Comparison of ENCODE assay signal across 8 cellular contexts in the genomic region with DNA sequence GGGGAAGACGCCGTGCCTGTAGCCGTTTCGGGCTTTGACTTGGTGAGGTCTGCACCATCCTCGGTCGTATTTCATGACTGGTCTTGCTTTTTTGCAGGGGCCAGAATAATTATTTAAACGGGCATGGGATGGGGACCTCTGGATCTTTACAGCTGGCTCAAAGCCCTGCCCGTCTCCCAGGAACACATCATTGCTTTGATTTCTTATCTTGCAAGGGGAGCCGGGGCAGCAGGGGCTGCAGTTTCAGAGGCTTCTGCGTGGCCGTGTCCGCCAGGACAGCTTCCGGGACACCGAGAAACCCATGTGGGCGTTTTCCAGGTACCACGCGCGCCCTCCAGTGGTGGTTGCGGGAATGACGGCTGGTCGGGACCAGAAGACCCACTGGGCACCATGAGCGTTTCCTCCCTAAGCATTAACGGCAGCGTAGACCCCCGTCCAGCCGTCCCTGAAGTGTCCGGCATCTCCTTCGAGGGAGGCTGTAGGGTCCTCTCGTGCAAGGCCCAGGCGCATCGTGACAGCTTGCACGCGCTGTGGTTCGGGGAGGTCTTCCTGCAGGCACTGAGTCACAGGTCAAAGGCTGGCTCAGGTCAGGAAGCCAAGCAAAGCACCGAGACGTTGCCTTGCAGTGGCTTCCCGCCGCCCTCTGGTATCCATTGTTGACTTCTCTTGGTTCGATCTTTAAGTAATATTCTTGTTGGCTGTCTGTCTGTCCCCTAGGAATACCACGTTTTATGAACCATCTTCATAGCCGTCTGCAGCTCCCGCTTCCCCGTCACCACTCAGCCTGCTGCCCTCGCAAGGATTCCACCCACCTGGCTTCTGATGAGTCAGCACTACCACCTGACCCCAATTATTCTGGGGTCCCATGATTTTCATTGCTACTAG. TPM values are rescaled to one million over a fixed set of nuclear protein-coding genes. Genes with fewer than 3 reads are reported as not detected.
A peak's percentile ranks its signal among the peaks of the same experiment; 100 is the strongest.
DNase-seq lines count a peak whose midpoint lies in the region; ATAC-seq and TF ChIP-seq lines count a peak whose summit lies in the region.

No MANE protein-coding gene starts in this region.

- TF ChIP-seq EP300 in esophagus muscularis mucosa (IDR thresholded peaks at IDR 0.05) = no peak

- peaks cover 8 to 17% (median 12%) of the 10 kb centered on the region in 4 donors for H3K4me1 Mint-ChIP-seq in naive thymus-derived CD8-positive, alpha-beta T cell
- H3K4me1 Mint-ChIP-seq in stimulated activated effector memory CD8-positive, alpha-beta T cell treated with anti-CD3 and anti-CD28 coated beads, Interleukin-12 subunit alpha, Interleukin-12 subunit beta, amount 100 ng/mL, for 72 hours = peaks cover 15% of the 10 kb centered on the region

- peak overlapping the region; percentile 20 to 75 (median 61) for H3K4me3 Mint-ChIP-seq in naive thymus-derived CD8-positive, alpha-beta T cell
- peak overlapping the region; percentile 62 for H3K4me3 Mint-ChIP-seq in stimulated activated effector memory CD8-positive, alpha-beta T cell treated with anti-CD3 and anti-CD28 coated beads, Interleukin-12 subunit alpha, Interleukin-12 subunit beta, amount 100 ng/mL, for 72 hours

- H3K4me1 ChIP-seq in OCI-LY7 (ENCODE audit: insufficient read depth, low read length, poor library complexity, severe bottlenecking) (peaks cover 12% of the 10 kb centered on the region), esophagus muscularis mucosa (peaks cover 8 to 17% (median 13%) of the 10 kb centered on the region in 4 donors)

- no peak overlapping the region for H3K27ac ChIP-seq in OCI-LY7 (ENCODE audit: low read depth, low read length, poor library complexity, severe bottlenecking)
- peak overlapping the region in 1 of 4 donors; percentile 8 for H3K27ac ChIP-seq in esophagus muscularis mucosa (replicated peaks in 1 of 4)

- H3K27me3 Mint-ChIP-seq in naive thymus-derived CD8-positive, alpha-beta T cell = peaks cover 10 to 21% (median 14%) of the 10 kb centered on the region in 5 donors

- H3K9me3 ChIP-seq in OCI-LY7 (ENCODE audit: low read length) (peaks cover under 1% of the 10 kb centered on the region; the same call in 1 of the 2 replicates), esophagus muscularis mucosa (no peaks in the 10 kb centered on the region)

- H3K4me3 ChIP-seq in GM12865 (ENCODE audit: low read depth, low read length) = peak overlapping the region; percentile 10; the same call in 1 of the 2 replicates
- H3K4me3 ChIP-seq in OCI-LY7 (ENCODE audit: low read depth, low read length, poor library complexity, severe bottlenecking) = peak overlapping the region; percentile 33
- H3K4me3 ChIP-seq in esophagus muscularis mucosa = peak overlapping the region; percentile 31 to 42 (median 32)

- peak overlapping the region; percentile 63 for H3K4me2 ChIP-seq in OCI-LY7 (ENCODE audit: low read length)

- 46% methylated on average over 19 of the region's 44 CpGs for WGBS in esophagus muscularis mucosa

- no peaks in the 10 kb centered on the region for H3K9me2 ChIP-seq in OCI-LY7 (ENCODE audit: insufficient read depth, low read length)

- no peak for TF ChIP-seq POLR2A in esophagus muscularis mucosa (IDR thresholded peaks at IDR 0.05; ENCODE audit: low read depth)

- H3K36me3 Mint-ChIP-seq in naive thymus-derived CD8-positive, alpha-beta T cell = no peaks in the 10 kb centered on the region
- H3K36me3 Mint-ChIP-seq in stimulated activated effector memory CD8-positive, alpha-beta T cell treated with anti-CD3 and anti-CD28 coated beads, Interleukin-12 subunit alpha, Interleukin-12 subunit beta, amount 100 ng/mL, for 72 hours = peaks cover 15% of the 10 kb centered on the region

- intact Hi-C loops in OCI-LY7 (cut with micrococcal nuclease; ENCODE audit: unreplicated experiment) (loop anchor here (1.0 to 5.0 kb wide), 5 partner anchors 90 to 267 kb away; no protein-coding TSS in a partner anchor), esophagus muscularis mucosa (cut with DNase I) (loop anchor here (5.0 kb wide), 2 partner anchors 89 to 184 kb away; a partner anchor contains a TSS)

- no peaks in the 10 kb centered on the region for H3K79me2 ChIP-seq in OCI-LY7 (ENCODE audit: insufficient read depth, low read depth, low read length)

- CTCF ChIA-PET in OCI-LY7 (lab: Charles Lee; ENCODE audit: unreplicated experiment) = interaction anchor here (0.6 to 1.7 kb wide), 7 partner anchors 11 to 183 kb away, joined by 3 to 5 read pairs (median 3); no protein-coding TSS in a partner anchor

- H3K9me3 Mint-ChIP-seq in naive thymus-derived CD8-positive, alpha-beta T cell = no peaks in the 10 kb centered on the region
- H3K9me3 Mint-ChIP-seq in stimulated activated effector memory CD8-positive, alpha-beta T cell treated with anti-CD3 and anti-CD28 coated beads, Interleukin-12 subunit alpha, Interleukin-12 subunit beta, amount 100 ng/mL, for 72 hours = peaks cover 2% of the 10 kb centered on the region

- DNase-seq in GM12865 (ENCODE audit: low read depth) (peak; percentile 84), HT1080 (ENCODE audit: low read depth) (peak; percentile 66), OCI-LY7 (ENCODE audit: low spot score) (peak; percentile 83), activated T-cell treated with anti-CD3 and anti-CD28 coated beads for 24 hours (ENCODE audit: low read depth) (peak; percentile 74), esophagus muscularis mucosa (ENCODE audit: extremely low spot score) (peak; percentile 96)
- DNase-seq in naive thymus-derived CD8-positive, alpha-beta T cell = peak; percentile 49 to 85 (median 70)
- peak; percentile 92 to 98 for DNase-seq in stimulated activated effector memory CD8-positive, alpha-beta T cell treated with anti-CD3 and anti-CD28 coated beads, Interleukin-12 subunit alpha, Interleukin-12 subunit beta, amount 100 ng/mL, for 72 hours (ENCODE audit: low spot score in 2 of 2)

- peak overlapping the region; percentile 89 for H2AFZ ChIP-seq in OCI-LY7 (ENCODE audit: low read length)

- H3K27ac Mint-ChIP-seq in naive thymus-derived CD8-positive, alpha-beta T cell = peak overlapping the region in 2 of 10 donors; percentile 53 to 69
- H3K27ac Mint-ChIP-seq in stimulated activated effector memory CD8-positive, alpha-beta T cell treated with anti-CD3 and anti-CD28 coated beads, Interleukin-12 subunit alpha, Interleukin-12 subunit beta, amount 100 ng/mL, for 72 hours = peak overlapping the region; percentile 85

- H3K36me3 ChIP-seq in OCI-LY7 (ENCODE audit: insufficient read depth, low read length) (no peaks in the 10 kb centered on the region), esophagus muscularis mucosa (no peaks in the 10 kb centered on the region)

- peak; percentile 96 for TF ChIP-seq CTCF in GM12865 (IDR thresholded peaks at IDR 0.05; ENCODE audit: insufficient read depth, low read depth, low read length, missing control alignments)
- TF ChIP-seq CTCF in OCI-LY7 (conservative IDR thresholded peaks at IDR 0.05; ENCODE audit: low read length) = peak; percentile 91
- TF ChIP-seq CTCF in esophagus muscularis mucosa (IDR thresholded peaks at IDR 0.05) = peak in 2 of 3 experiments; percentile 88 to 90

- H4K20me1 ChIP-seq in OCI-LY7 (ENCODE audit: insufficient read depth, low read length) = no peaks in the 10 kb centered on the region

- no TSS peak for BruUV-seq in OCI-LY7 (replicated peaks; lab: Mats Ljungman, UMichigan)

- ATAC-seq in naive thymus-derived CD8-positive, alpha-beta T cell = peak; percentile 54 to 81
- peak; percentile 84 for ATAC-seq in stimulated activated effector memory CD8-positive, alpha-beta T cell treated with anti-CD3 and anti-CD28 coated beads, Interleukin-12 subunit alpha, Interleukin-12 subunit beta, amount 100 ng/mL, for 72 hours
- ATAC-seq in HG02884 (IDR thresholded peaks at IDR 0.05; ENCODE audit: unreplicated experiment) = no peak

- POLR2A ChIA-PET in OCI-LY7 (lab: Charles Lee) = interaction anchor here (0.5 to 1.2 kb wide), 3 partner anchors 31 to 37 kb away, joined by 3 to 5 read pairs (median 3); no protein-coding TSS in a partner anchor
- POLR2A ChIA-PET in naive thymus-derived CD8-positive, alpha-beta T cell (lab: Charles Lee) = interaction anchor here (1.5 to 1.9 kb wide), 2 partner anchors 16 to 183 kb away, joined by 6 to 7 read pairs; a partner anchor contains a TSS

- peaks cover 0 to 16% (median 0%) of the 10 kb centered on the region in 4 donors for H3K27me3 ChIP-seq in esophagus muscularis mucosa

RNA-seq across cellular contexts. Expression of a gene that starts 16.2 kb away (rescaled TPM):
- total RNA-seq in HT1080 (2014; rRNA removed; shearing (Covaris generic)) = 22.5 and 25.9 TPM in 2 replicates
- polyA plus RNA-seq in HT1080 (2015; cell fraction: cytosol; rRNA removed) = 8.1 and 9.7 TPM in 2 replicates
- 14.3 and 15.9 TPM in 2 replicates for polyA plus RNA-seq in HT1080 (2015; cell fraction: nucleus; rRNA removed)
- 20.2 and 22.9 TPM in 2 replicates for total RNA-seq in OCI-LY7 (2014; rRNA removed; shearing (Covaris generic))
- total RNA-seq in OCI-LY7 (2022) (20.4 and 24.8 TPM in 2 replicates), esophagus muscularis mucosa (10 to 100 TPM; 24.3 to 27.5 (median 25.5) TPM)
- 10 to 100 TPM; 41.5 to 47.9 TPM for total RNA-seq in naive thymus-derived CD8-positive, alpha-beta T cell
- polyA plus RNA-seq in naive thymus-derived CD8-positive, alpha-beta T cell = 10 to 100 TPM; 33.5 to 59.9 (median 56.0) TPM

RNA-seq across cellular contexts. Expression of a gene that starts 56.5 kb away (rescaled TPM):
- not detected in 2 replicates for total RNA-seq in HT1080 (2014; rRNA removed; shearing (Covaris generic))
- not detected in 2 replicates for polyA plus RNA-seq in HT1080 (2015; cell fraction: cytosol; rRNA removed)
- polyA plus RNA-seq in HT1080 (2015; cell fraction: nucleus; rRNA removed) = not detected in 2 replicates
- not detected in 2 replicates for total RNA-seq in OCI-LY7 (2014; rRNA removed; shearing (Covaris generic))
- total RNA-seq in OCI-LY7 (2022) (not detected in 2 replicates), esophagus muscularis mucosa (not detected)
- total RNA-seq in naive thymus-derived CD8-positive, alpha-beta T cell = not detected
- not detected for polyA plus RNA-seq in naive thymus-derived CD8-positive, alpha-beta T cell
